ENCODE assay signal across 8 cellular contexts in the genomic region with DNA sequence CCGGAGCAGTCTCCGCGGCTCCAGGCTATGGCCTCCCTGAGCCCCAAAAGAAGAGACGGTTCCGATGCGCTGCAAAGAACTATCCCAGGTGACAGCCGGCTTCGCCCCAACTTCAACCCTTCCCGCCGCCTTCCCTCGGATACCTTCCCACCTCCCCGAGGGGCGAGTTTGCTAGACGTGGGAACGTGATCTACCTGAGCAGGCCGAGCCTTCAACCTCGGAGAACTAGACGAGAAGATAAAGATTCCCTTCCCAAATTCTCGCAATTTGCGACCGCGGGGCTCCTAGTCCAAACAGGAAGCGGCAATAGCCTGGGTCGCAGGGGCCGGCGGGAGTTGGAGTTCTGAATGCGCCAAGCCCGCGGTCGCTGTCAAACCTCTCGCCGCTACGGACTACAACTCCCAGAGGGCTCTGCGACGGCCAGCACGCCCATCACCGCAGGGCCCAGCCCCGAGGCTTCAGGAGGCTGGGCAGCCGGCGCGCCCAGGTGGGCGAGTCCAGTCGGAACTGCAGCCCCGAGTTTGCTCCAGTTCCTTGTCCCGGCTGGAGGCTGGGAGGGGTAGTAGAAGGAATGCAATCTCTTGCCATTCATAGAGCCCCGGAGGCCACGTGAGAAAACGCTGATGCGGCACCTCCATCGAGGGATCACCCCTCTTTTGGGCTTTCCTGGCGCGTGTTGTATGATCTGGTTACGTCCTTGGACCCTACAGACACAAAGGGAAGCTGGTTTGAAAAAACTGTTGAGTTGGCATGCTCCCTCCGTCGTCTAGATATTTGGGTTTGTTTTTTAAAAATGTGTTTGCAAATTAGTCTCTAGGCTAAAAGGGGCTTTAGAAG. TPM values are rescaled to one million over a fixed set of nuclear protein-coding genes. Genes with fewer than 3 reads are reported as not detected.
DNase-seq lines count a peak whose midpoint lies in the region; ATAC-seq and TF ChIP-seq lines count a peak whose summit lies in the region.

Gene SLC38A9 (minus strand): TSS at position 302 of the 837 bp plus-strand sequence. CDS start 14,366 bp downstream, outside the sequence.

- H4K20me1 ChIP-seq in SK-N-SH (ENCODE audit: insufficient read depth): no peaks in the 10 kb centered on the region

- TF ChIP-seq RAD21 in SK-N-SH (IDR thresholded peaks at IDR 0.05; ENCODE audit: low read length): no peak

- intact Hi-C loops in testis (cut with DNase I; ENCODE audit: low total_unique reads): no loop called here

- H3K4me2 ChIP-seq in SK-N-SH: peak within 1 kb of the TSS; percentile 95

- H3K9me3 ChIP-seq in SK-N-SH: no peaks in the 10 kb centered on the region
- H3K9me3 ChIP-seq in testis: no peaks in the 10 kb centered on the region

- H3K27me3 ChIP-seq in SK-N-SH (ENCODE audit: insufficient read depth) (no peaks in the 10 kb centered on the region), testis (no peaks in the 10 kb centered on the region)

- CTCF ChIA-PET in SK-N-SH (lab: Yijun Ruan, JAX): interaction anchor here (1.1 to 1.7 kb wide), 2 partner anchors 11 to 20 kb away, joined by 3 to 5 read pairs; no protein-coding TSS in a partner anchor

- H3K4me3 ChIP-seq in SK-N-SH (ENCODE audit: low read depth in 2 of 2, low read length in 1 of 2): peak within 1 kb of the TSS; percentile 90 to 99
- H3K4me3 ChIP-seq in testis: peak within 1 kb of the TSS; percentile 83 to 93

- no peaks in the 10 kb centered on the region for H3K9me2 ChIP-seq in SK-N-SH

- TF ChIP-seq CTCF in SK-N-SH (IDR thresholded peaks at IDR 0.05): no peak
- no peak for TF ChIP-seq CTCF in omental fat pad (IDR thresholded peaks at IDR 0.05)
- TF ChIP-seq CTCF in testis (IDR thresholded peaks at IDR 0.05): no peak

- POLR2A ChIA-PET in SK-N-SH (lab: Yijun Ruan, JAX): no interaction called here

- H3K27ac ChIP-seq in SK-N-SH (ENCODE audit: low read depth in 2 of 2, low read length in 1 of 2) (peak within 1 kb of the TSS in 1 of 2 experiments; percentile 74; a peak in 2 of 4 replicates), testis (peak within 1 kb of the TSS; percentile 28 to 47)

- peaks cover 8% of the 10 kb centered on the region for H3K79me2 ChIP-seq in SK-N-SH (ENCODE audit: insufficient read depth)

- H3K4me1 ChIP-seq in SK-N-SH (ENCODE audit: control insufficient read depth in 1 of 2, insufficient read depth in 2 of 2, low read depth in 1 of 2, low read length in 1 of 2): peaks cover 6 to 13% of the 10 kb centered on the region in 2 experiments; a peak in 2 of 4 replicates
- peaks cover 5% of the 10 kb centered on the region for H3K4me1 ChIP-seq in testis

- TF ChIP-seq EP300 in SK-N-SH (IDR thresholded peaks at IDR 0.05; ENCODE audit: borderline replicate concordance in 1 of 2, low read depth in 1 of 2, low read length in 1 of 2): no peak

- H3K36me3 ChIP-seq in SK-N-SH (replicated peaks in 1 of 2; ENCODE audit: control insufficient read depth in 1 of 2, insufficient read depth in 2 of 2, low read length in 1 of 2): peaks cover 0 to 19% of the 10 kb centered on the region in 2 experiments
- H3K36me3 ChIP-seq in testis (ENCODE audit: low read depth, missing control alignments): peaks cover 4% of the 10 kb centered on the region

- ATAC-seq in HG02571 (IDR thresholded peaks at IDR 0.05; ENCODE audit: unreplicated experiment): peak; percentile 100
- peak; percentile 100 for ATAC-seq in omental fat pad (ENCODE audit: low FRiP score)

- no peaks in the 10 kb centered on the region for H3F3A ChIP-seq in SK-N-SH (replicated peaks; ENCODE audit: insufficient read depth)

- TF ChIP-seq POLR2A in testis (IDR thresholded peaks at IDR 0.05): no peak

- H3K9ac ChIP-seq in SK-N-SH: peak within 1 kb of the TSS; percentile 80

- under 1% methylated on average over 28 of the region's 55 CpGs for WGBS in SK-N-SH (ENCODE audit: low lambda C conversion rate)
- 0% methylated on average over 31 to 46 of the region's 55 CpGs for WGBS in testis, 2 donors

- H2AFZ ChIP-seq in SK-N-SH (ENCODE audit: low read depth): peak within 1 kb of the TSS; percentile 98

- DNase-seq in GM04504 (ENCODE audit: low read depth): peak; percentile 82
- peak; percentile 72 for DNase-seq in NCI-H1048 (lab: John Stamatoyannopoulos, UW)
- peak; percentile 91 for DNase-seq in SK-N-SH
- DNase-seq in activated naive CD4-positive, alpha-beta T cell treated with anti-CD3 and anti-CD28 coated beads, Interleukin-2, amount 50 U/mL, for 16 hours: peak; percentile 93
- DNase-seq in glomerular visceral epithelial cell (ENCODE audit: extremely low spot score): peak; percentile 96
- DNase-seq in omental fat pad (ENCODE audit: low spot score): peak; percentile 86
- peak; percentile 98 for DNase-seq in testis

TF ChIP-seq in SK-N-SH, 30 proteins besides CTCF, POLR2A, EP300 and RAD21 (continues in another document):
- TF ChIP-seq FOXJ3 (CRISPR knock-in tag; IDR thresholded peaks at IDR 0.05): no peak; the same call in 1 of the 2 replicates
- no peak for TF ChIP-seq RCOR1 (IDR thresholded peaks at IDR 0.05; ENCODE audit: low read length)
- TF ChIP-seq MAX (IDR thresholded peaks at IDR 0.05; ENCODE audit: low read depth): peak; percentile 66
- TF ChIP-seq, protein P1, sequence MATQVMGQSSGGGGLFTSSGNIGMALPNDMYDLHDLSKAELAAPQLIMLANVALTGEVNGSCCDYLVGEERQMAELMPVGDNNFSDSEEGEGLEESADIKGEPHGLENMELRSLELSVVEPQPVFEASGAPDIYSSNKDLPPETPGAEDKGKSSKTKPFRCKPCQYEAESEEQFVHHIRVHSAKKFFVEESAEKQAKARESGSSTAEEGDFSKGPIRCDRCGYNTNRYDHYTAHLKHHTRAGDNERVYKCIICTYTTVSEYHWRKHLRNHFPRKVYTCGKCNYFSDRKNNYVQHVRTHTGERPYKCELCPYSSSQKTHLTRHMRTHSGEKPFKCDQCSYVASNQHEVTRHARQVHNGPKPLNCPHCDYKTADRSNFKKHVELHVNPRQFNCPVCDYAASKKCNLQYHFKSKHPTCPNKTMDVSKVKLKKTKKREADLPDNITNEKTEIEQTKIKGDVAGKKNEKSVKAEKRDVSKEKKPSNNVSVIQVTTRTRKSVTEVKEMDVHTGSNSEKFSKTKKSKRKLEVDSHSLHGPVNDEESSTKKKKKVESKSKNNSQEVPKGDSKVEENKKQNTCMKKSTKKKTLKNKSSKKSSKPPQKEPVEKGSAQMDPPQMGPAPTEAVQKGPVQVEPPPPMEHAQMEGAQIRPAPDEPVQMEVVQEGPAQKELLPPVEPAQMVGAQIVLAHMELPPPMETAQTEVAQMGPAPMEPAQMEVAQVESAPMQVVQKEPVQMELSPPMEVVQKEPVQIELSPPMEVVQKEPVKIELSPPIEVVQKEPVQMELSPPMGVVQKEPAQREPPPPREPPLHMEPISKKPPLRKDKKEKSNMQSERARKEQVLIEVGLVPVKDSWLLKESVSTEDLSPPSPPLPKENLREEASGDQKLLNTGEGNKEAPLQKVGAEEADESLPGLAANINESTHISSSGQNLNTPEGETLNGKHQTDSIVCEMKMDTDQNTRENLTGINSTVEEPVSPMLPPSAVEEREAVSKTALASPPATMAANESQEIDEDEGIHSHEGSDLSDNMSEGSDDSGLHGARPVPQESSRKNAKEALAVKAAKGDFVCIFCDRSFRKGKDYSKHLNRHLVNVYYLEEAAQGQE (IDR thresholded peaks at IDR 0.05; ENCODE audit: low read depth, low read length): no peak
- TF ChIP-seq YY1 (IDR thresholded peaks at IDR 0.05; ENCODE audit: low read depth): no peak
- TF ChIP-seq GATA2 (CRISPR knock-in tag; IDR thresholded peaks at IDR 0.05): no peak
- TF ChIP-seq JUND (IDR thresholded peaks at IDR 0.05): no peak
- TF ChIP-seq USF1 (IDR thresholded peaks at IDR 0.05; ENCODE audit: borderline replicate concordance, low read depth): no peak
- TF ChIP-seq, protein P2, sequence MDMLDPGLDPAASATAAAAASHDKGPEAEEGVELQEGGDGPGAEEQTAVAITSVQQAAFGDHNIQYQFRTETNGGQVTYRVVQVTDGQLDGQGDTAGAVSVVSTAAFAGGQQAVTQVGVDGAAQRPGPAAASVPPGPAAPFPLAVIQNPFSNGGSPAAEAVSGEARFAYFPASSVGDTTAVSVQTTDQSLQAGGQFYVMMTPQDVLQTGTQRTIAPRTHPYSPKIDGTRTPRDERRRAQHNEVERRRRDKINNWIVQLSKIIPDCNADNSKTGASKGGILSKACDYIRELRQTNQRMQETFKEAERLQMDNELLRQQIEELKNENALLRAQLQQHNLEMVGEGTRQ (IDR thresholded peaks at IDR 0.05; ENCODE audit: borderline replicate concordance, low read depth, low read length): no peak
- TF ChIP-seq TAF1 (IDR thresholded peaks at IDR 0.05; ENCODE audit: borderline replicate concordance, low read depth, low read length): peak; percentile 62; the same call in 1 of the 2 replicates
- no peak for TF ChIP-seq FOSL2 (IDR thresholded peaks at IDR 0.05; ENCODE audit: borderline replicate concordance, low read depth)
- peak; percentile 70 for TF ChIP-seq CHD2 (IDR thresholded peaks at IDR 0.05; ENCODE audit: low read length, partially characterized antibody)
- TF ChIP-seq ELF1 (IDR thresholded peaks at IDR 0.05): peak; percentile 93
- no peak for TF ChIP-seq TCF12 (IDR thresholded peaks at IDR 0.05)
- peak; percentile 31; the same call in 1 of the 2 replicates for TF ChIP-seq NRF1 (IDR thresholded peaks at IDR 0.05; ENCODE audit: low read depth, low read length)
- peak; percentile 15; the same call in 1 of the 2 replicates for TF ChIP-seq NFIC (IDR thresholded peaks at IDR 0.05; ENCODE audit: borderline replicate concordance)
- TF ChIP-seq POLR2AphosphoS5 (IDR thresholded peaks at IDR 0.05; ENCODE audit: low read depth, low read length): peak; percentile 90
- TF ChIP-seq EZH2phosphoT487 (IDR thresholded peaks at IDR 0.05; ENCODE audit: borderline replicate concordance, low read depth): no peak

RNA-seq across cellular contexts. Expression of gene SLC38A9, which starts in this region (rescaled TPM):
- polyA plus RNA-seq in SK-N-SH (2012; rRNA removed): 6.9 and 14.2 TPM in 2 replicates
- polyA plus RNA-seq in SK-N-SH (2012; cell fraction: cytosol; rRNA removed): 10.9 and 13.4 TPM in 2 replicates
- polyA plus RNA-seq in SK-N-SH (2012; cell fraction: nucleus; rRNA removed): 14.9 and 15.6 TPM in 2 replicates
- total RNA-seq in omental fat pad: 10 to 100 TPM; 13.2 to 26.2 (median 20.1) TPM
- 10 to 100 TPM; 25.3 to 32.1 TPM for total RNA-seq in testis
- polyA plus RNA-seq in testis (ENCODE audit: insufficient read depth, low read depth, low replicate concordance): 50.1 TPM
